In the genomic region with DNA sequence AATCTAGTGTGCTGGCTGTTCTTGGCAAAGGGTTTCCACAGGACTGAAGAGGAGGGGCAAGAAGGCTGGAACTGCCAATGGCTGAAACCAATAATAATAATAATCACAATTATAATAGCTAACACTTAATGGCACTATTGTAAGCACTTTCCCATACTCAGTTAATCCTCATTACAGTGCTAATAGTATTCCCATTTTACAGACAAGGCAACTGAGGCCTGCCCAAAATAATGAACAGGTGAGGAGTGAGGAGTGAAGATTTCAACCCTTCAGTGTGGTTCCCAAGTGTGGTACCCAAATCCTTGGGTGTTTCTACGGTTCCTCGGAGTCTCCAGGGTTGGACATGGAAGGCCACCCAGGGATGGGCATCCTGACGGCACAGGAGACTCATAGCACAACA, we compare ENCODE assay signal across 1 cellular context.
TF ChIP-seq lines count a peak whose summit lies in the region.

No MANE protein-coding gene starts in this region.

TF ChIP-seq in K562, 482 proteins besides CTCF, POLR2A, EP300 and RAD21:
- TF ChIP-seq, protein P1, sequence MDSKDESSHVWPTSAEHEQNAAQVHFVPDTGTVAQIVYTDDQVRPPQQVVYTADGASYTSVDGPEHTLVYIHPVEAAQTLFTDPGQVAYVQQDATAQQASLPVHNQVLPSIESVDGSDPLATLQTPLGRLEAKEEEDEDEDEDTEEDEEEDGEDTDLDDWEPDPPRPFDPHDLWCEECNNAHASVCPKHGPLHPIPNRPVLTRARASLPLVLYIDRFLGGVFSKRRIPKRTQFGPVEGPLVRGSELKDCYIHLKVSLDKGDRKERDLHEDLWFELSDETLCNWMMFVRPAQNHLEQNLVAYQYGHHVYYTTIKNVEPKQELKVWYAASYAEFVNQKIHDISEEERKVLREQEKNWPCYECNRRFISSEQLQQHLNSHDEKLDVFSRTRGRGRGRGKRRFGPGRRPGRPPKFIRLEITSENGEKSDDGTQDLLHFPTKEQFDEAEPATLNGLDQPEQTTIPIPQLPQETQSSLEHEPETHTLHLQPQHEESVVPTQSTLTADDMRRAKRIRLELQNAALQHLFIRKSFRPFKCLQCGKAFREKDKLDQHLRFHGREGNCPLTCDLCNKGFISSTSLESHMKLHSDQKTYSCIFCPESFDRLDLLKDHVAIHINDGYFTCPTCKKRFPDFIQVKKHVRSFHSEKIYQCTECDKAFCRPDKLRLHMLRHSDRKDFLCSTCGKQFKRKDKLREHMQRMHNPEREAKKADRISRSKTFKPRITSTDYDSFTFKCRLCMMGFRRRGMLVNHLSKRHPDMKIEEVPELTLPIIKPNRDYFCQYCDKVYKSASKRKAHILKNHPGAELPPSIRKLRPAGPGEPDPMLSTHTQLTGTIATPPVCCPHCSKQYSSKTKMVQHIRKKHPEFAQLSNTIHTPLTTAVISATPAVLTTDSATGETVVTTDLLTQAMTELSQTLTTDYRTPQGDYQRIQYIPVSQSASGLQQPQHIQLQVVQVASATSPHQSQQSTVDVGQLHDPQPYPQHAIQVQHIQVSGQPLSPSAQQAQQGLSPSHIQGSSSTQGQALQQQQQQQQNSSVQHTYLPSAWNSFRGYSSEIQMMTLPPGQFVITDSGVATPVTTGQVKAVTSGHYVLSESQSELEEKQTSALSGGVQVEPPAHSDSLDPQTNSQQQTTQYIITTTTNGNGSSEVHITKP (IDR thresholded peaks at IDR 0.05; ENCODE audit: partially characterized antibody), result no peak
- TF ChIP-seq RBM25 (IDR thresholded peaks at IDR 0.05; ENCODE audit: low read depth, low read length, severe bottlenecking), result peak; percentile 55
- TF ChIP-seq KDM2B (CRISPR knock-in tag; IDR thresholded peaks at IDR 0.05), result no peak
- TF ChIP-seq, protein P2, sequence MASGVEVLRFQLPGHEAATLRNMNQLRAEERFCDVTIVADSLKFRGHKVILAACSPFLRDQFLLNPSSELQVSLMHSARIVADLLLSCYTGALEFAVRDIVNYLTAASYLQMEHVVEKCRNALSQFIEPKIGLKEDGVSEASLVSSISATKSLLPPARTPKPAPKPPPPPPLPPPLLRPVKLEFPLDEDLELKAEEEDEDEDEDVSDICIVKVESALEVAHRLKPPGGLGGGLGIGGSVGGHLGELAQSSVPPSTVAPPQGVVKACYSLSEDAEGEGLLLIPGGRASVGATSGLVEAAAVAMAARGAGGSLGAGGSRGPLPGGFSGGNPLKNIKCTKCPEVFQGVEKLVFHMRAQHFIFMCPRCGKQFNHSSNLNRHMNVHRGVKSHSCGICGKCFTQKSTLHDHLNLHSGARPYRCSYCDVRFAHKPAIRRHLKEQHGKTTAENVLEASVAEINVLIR (CRISPR knock-in tag; IDR thresholded peaks at IDR 0.05), result no peak
- TF ChIP-seq, protein P3, sequence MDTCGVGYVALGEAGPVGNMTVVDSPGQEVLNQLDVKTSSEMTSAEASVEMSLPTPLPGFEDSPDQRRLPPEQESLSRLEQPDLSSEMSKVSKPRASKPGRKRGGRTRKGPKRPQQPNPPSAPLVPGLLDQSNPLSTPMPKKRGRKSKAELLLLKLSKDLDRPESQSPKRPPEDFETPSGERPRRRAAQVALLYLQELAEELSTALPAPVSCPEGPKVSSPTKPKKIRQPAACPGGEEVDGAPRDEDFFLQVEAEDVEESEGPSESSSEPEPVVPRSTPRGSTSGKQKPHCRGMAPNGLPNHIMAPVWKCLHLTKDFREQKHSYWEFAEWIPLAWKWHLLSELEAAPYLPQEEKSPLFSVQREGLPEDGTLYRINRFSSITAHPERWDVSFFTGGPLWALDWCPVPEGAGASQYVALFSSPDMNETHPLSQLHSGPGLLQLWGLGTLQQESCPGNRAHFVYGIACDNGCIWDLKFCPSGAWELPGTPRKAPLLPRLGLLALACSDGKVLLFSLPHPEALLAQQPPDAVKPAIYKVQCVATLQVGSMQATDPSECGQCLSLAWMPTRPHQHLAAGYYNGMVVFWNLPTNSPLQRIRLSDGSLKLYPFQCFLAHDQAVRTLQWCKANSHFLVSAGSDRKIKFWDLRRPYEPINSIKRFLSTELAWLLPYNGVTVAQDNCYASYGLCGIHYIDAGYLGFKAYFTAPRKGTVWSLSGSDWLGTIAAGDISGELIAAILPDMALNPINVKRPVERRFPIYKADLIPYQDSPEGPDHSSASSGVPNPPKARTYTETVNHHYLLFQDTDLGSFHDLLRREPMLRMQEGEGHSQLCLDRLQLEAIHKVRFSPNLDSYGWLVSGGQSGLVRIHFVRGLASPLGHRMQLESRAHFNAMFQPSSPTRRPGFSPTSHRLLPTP (IDR thresholded peaks at IDR 0.05; ENCODE audit: borderline replicate concordance, extremely low read depth, insufficient read length), result no peak
- no peak for TF ChIP-seq TAF15 (IDR thresholded peaks at IDR 0.05; ENCODE audit: low read depth, low read length)
- TF ChIP-seq HMGN3 (IDR thresholded peaks at IDR 0.05; ENCODE audit: borderline replicate concordance, extremely low read depth, insufficient read length, low read depth, low read length), result no peak
TF ChIP-seq in K562: peak in this region for 1.
